ENCODE assay signal across 2 cellular contexts in the genomic region with DNA sequence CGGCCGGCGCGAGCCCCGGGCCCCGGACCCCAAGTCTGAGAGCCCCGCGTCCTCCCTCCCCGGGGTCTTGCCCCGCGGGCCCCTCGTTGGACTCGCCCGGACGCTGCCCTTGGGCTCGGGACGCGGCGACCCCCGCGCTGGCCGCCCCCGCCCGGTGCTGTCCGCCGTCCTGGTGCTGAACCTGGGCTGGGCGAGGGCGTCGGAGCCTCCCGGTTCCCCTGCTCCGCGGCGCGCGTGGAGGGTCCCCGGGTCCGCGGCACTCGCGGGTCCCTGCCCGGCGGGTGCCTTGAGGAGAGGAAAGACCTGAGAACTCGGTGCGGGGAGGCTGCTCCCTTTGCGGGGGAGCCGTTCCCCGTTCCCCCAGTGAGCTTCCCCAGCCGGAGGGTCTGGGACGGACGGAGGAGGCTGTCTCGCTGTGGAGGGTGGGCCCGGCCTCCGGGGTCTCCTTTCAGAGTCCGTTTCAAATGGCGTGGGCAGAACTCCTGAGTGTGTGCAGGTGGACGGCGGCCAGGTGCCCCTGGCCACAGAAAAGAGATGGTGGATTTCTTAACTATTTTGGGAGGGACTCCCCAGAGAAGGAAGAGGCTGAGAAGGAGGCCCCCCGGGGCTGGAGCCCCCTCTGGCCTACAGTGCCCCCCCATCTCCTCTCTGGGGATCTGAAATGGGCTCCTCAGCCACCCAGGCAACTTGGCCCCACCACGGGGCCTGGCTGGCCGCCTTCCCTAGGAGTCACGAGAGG.
TF ChIP-seq lines count a peak whose summit lies in the region.

No MANE protein-coding gene starts in this region.

TF ChIP-seq in HEK293, 187 proteins besides CTCF, POLR2A, EP300 and RAD21 (continued from another document):
- TF ChIP-seq, protein P1, sequence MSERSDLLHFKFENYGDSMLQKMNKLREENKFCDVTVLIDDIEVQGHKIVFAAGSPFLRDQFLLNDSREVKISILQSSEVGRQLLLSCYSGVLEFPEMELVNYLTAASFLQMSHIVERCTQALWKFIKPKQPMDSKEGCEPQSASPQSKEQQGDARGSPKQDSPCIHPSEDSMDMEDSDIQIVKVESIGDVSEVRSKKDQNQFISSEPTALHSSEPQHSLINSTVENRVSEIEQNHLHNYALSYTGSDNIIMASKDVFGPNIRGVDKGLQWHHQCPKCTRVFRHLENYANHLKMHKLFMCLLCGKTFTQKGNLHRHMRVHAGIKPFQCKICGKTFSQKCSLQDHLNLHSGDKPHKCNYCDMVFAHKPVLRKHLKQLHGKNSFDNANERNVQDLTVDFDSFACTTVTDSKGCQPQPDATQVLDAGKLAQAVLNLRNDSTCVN (tag by site-specific recombination; optimal IDR thresholded peaks at IDR 0.05): peak; percentile 24
- TF ChIP-seq, protein P2, sequence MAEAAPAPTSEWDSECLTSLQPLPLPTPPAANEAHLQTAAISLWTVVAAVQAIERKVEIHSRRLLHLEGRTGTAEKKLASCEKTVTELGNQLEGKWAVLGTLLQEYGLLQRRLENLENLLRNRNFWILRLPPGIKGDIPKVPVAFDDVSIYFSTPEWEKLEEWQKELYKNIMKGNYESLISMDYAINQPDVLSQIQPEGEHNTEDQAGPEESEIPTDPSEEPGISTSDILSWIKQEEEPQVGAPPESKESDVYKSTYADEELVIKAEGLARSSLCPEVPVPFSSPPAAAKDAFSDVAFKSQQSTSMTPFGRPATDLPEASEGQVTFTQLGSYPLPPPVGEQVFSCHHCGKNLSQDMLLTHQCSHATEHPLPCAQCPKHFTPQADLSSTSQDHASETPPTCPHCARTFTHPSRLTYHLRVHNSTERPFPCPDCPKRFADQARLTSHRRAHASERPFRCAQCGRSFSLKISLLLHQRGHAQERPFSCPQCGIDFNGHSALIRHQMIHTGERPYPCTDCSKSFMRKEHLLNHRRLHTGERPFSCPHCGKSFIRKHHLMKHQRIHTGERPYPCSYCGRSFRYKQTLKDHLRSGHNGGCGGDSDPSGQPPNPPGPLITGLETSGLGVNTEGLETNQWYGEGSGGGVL (tag by site-specific recombination; IDR thresholded peaks at IDR 0.05): no peak
- TF ChIP-seq GLIS2 (tag by site-specific recombination; IDR thresholded peaks at IDR 0.05): 0 out of 2 replicates have a peak, but pooled peaks have one; percentile 24

TF ChIP-seq in WTC11, 78 proteins besides CTCF, POLR2A, EP300 and RAD21 (continued from another document and continues in another):
- TF ChIP-seq, protein P3, sequence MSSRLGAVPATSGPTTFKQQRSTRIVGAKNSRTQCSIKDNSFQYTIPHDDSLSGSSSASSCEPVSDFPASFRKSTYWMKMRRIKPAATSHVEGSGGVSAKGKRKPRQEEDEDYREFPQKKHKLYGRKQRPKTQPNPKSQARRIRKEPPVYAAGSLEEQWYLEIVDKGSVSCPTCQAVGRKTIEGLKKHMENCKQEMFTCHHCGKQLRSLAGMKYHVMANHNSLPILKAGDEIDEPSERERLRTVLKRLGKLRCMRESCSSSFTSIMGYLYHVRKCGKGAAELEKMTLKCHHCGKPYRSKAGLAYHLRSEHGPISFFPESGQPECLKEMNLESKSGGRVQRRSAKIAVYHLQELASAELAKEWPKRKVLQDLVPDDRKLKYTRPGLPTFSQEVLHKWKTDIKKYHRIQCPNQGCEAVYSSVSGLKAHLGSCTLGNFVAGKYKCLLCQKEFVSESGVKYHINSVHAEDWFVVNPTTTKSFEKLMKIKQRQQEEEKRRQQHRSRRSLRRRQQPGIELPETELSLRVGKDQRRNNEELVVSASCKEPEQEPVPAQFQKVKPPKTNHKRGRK (CRISPR knock-in tag; IDR thresholded peaks at IDR 0.05; ENCODE audit: borderline replicate concordance): no peak
- TF ChIP-seq GABPB1 (CRISPR knock-in tag; IDR thresholded peaks at IDR 0.05) (no peak), ZNF671 (CRISPR knock-in tag; IDR thresholded peaks at IDR 0.05) (no peak), NR2C2 (CRISPR knock-in tag; IDR thresholded peaks at IDR 0.05) (0 out of 2 replicates have a peak, but pooled peaks have one; percentile 34), MYBL2 (CRISPR knock-in tag; IDR thresholded peaks at IDR 0.05) (no peak), ZNF317 (CRISPR knock-in tag; IDR thresholded peaks at IDR 0.05; ENCODE audit: borderline replicate concordance, low read depth) (peak; percentile 59; the same call in 1 of the 2 replicates), GRHL2 (CRISPR knock-in tag; IDR thresholded peaks at IDR 0.05; ENCODE audit: insufficient replicate concordance, severe bottlenecking) (no peak), OVOL2 (CRISPR knock-in tag; IDR thresholded peaks at IDR 0.05; ENCODE audit: borderline replicate concordance) (no peak), ATF1 (CRISPR knock-in tag; IDR thresholded peaks at IDR 0.05) (no peak), ZNF263 (CRISPR knock-in tag; IDR thresholded peaks at IDR 0.05; ENCODE audit: low read depth) (peak; percentile 39; the same call in 1 of the 2 replicates)
- TF ChIP-seq, protein P4, sequence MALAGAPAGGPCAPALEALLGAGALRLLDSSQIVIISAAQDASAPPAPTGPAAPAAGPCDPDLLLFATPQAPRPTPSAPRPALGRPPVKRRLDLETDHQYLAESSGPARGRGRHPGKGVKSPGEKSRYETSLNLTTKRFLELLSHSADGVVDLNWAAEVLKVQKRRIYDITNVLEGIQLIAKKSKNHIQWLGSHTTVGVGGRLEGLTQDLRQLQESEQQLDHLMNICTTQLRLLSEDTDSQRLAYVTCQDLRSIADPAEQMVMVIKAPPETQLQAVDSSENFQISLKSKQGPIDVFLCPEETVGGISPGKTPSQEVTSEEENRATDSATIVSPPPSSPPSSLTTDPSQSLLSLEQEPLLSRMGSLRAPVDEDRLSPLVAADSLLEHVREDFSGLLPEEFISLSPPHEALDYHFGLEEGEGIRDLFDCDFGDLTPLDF (CRISPR knock-in tag; IDR thresholded peaks at IDR 0.05): peak; percentile 76; the same call in 1 of the 2 replicates
- TF ChIP-seq, protein P5, sequence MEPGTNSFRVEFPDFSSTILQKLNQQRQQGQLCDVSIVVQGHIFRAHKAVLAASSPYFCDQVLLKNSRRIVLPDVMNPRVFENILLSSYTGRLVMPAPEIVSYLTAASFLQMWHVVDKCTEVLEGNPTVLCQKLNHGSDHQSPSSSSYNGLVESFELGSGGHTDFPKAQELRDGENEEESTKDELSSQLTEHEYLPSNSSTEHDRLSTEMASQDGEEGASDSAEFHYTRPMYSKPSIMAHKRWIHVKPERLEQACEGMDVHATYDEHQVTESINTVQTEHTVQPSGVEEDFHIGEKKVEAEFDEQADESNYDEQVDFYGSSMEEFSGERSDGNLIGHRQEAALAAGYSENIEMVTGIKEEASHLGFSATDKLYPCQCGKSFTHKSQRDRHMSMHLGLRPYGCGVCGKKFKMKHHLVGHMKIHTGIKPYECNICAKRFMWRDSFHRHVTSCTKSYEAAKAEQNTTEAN (CRISPR knock-in tag; IDR thresholded peaks at IDR 0.05): peak; percentile 84; the same call in 1 of the 2 replicates
- TF ChIP-seq, protein P6, sequence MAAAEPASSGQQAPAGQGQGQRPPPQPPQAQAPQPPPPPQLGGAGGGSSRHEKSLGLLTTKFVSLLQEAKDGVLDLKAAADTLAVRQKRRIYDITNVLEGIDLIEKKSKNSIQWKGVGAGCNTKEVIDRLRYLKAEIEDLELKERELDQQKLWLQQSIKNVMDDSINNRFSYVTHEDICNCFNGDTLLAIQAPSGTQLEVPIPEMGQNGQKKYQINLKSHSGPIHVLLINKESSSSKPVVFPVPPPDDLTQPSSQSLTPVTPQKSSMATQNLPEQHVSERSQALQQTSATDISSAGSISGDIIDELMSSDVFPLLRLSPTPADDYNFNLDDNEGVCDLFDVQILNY (CRISPR knock-in tag; IDR thresholded peaks at IDR 0.05): 0 out of 2 replicates have a peak, but pooled peaks have one; percentile 50
- TF ChIP-seq, protein P7, sequence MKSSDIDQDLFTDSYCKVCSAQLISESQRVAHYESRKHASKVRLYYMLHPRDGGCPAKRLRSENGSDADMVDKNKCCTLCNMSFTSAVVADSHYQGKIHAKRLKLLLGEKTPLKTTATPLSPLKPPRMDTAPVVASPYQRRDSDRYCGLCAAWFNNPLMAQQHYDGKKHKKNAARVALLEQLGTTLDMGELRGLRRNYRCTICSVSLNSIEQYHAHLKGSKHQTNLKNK (CRISPR knock-in tag; IDR thresholded peaks at IDR 0.05): no peak
- TF ChIP-seq, protein P8, sequence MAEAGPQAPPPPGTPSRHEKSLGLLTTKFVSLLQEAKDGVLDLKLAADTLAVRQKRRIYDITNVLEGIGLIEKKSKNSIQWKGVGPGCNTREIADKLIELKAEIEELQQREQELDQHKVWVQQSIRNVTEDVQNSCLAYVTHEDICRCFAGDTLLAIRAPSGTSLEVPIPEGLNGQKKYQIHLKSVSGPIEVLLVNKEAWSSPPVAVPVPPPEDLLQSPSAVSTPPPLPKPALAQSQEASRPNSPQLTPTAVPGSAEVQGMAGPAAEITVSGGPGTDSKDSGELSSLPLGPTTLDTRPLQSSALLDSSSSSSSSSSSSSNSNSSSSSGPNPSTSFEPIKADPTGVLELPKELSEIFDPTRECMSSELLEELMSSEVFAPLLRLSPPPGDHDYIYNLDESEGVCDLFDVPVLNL (CRISPR knock-in tag; IDR thresholded peaks at IDR 0.05; ENCODE audit: borderline replicate concordance, low read depth): peak; percentile 83
- TF ChIP-seq, protein P9, sequence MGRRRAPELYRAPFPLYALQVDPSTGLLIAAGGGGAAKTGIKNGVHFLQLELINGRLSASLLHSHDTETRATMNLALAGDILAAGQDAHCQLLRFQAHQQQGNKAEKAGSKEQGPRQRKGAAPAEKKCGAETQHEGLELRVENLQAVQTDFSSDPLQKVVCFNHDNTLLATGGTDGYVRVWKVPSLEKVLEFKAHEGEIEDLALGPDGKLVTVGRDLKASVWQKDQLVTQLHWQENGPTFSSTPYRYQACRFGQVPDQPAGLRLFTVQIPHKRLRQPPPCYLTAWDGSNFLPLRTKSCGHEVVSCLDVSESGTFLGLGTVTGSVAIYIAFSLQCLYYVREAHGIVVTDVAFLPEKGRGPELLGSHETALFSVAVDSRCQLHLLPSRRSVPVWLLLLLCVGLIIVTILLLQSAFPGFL (CRISPR knock-in tag; IDR thresholded peaks at IDR 0.05; ENCODE audit: borderline replicate concordance): 0 out of 2 replicates have a peak, but pooled peaks have one; percentile 25
- TF ChIP-seq, protein P10, sequence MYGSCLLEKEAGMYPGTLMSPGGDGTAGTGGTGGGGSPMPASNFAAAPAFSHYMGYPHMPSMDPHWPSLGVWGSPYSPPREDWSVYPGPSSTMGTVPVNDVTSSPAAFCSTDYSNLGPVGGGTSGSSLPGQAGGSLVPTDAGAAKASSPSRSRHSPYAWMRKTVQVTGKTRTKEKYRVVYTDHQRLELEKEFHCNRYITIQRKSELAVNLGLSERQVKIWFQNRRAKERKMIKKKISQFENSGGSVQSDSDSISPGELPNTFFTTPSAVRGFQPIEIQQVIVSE (CRISPR knock-in tag; IDR thresholded peaks at IDR 0.05; ENCODE audit: borderline replicate concordance): no peak
- TF ChIP-seq, protein P11, sequence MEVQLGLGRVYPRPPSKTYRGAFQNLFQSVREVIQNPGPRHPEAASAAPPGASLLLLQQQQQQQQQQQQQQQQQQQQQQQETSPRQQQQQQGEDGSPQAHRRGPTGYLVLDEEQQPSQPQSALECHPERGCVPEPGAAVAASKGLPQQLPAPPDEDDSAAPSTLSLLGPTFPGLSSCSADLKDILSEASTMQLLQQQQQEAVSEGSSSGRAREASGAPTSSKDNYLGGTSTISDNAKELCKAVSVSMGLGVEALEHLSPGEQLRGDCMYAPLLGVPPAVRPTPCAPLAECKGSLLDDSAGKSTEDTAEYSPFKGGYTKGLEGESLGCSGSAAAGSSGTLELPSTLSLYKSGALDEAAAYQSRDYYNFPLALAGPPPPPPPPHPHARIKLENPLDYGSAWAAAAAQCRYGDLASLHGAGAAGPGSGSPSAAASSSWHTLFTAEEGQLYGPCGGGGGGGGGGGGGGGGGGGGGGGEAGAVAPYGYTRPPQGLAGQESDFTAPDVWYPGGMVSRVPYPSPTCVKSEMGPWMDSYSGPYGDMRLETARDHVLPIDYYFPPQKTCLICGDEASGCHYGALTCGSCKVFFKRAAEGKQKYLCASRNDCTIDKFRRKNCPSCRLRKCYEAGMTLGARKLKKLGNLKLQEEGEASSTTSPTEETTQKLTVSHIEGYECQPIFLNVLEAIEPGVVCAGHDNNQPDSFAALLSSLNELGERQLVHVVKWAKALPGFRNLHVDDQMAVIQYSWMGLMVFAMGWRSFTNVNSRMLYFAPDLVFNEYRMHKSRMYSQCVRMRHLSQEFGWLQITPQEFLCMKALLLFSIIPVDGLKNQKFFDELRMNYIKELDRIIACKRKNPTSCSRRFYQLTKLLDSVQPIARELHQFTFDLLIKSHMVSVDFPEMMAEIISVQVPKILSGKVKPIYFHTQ (CRISPR knock-in tag; IDR thresholded peaks at IDR 0.05): no peak
- TF ChIP-seq, protein P12, sequence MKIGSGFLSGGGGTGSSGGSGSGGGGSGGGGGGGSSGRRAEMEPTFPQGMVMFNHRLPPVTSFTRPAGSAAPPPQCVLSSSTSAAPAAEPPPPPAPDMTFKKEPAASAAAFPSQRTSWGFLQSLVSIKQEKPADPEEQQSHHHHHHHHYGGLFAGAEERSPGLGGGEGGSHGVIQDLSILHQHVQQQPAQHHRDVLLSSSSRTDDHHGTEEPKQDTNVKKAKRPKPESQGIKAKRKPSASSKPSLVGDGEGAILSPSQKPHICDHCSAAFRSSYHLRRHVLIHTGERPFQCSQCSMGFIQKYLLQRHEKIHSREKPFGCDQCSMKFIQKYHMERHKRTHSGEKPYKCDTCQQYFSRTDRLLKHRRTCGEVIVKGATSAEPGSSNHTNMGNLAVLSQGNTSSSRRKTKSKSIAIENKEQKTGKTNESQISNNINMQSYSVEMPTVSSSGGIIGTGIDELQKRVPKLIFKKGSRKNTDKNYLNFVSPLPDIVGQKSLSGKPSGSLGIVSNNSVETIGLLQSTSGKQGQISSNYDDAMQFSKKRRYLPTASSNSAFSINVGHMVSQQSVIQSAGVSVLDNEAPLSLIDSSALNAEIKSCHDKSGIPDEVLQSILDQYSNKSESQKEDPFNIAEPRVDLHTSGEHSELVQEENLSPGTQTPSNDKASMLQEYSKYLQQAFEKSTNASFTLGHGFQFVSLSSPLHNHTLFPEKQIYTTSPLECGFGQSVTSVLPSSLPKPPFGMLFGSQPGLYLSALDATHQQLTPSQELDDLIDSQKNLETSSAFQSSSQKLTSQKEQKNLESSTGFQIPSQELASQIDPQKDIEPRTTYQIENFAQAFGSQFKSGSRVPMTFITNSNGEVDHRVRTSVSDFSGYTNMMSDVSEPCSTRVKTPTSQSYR (CRISPR knock-in tag; IDR thresholded peaks at IDR 0.05): no peak
- TF ChIP-seq, protein P13, sequence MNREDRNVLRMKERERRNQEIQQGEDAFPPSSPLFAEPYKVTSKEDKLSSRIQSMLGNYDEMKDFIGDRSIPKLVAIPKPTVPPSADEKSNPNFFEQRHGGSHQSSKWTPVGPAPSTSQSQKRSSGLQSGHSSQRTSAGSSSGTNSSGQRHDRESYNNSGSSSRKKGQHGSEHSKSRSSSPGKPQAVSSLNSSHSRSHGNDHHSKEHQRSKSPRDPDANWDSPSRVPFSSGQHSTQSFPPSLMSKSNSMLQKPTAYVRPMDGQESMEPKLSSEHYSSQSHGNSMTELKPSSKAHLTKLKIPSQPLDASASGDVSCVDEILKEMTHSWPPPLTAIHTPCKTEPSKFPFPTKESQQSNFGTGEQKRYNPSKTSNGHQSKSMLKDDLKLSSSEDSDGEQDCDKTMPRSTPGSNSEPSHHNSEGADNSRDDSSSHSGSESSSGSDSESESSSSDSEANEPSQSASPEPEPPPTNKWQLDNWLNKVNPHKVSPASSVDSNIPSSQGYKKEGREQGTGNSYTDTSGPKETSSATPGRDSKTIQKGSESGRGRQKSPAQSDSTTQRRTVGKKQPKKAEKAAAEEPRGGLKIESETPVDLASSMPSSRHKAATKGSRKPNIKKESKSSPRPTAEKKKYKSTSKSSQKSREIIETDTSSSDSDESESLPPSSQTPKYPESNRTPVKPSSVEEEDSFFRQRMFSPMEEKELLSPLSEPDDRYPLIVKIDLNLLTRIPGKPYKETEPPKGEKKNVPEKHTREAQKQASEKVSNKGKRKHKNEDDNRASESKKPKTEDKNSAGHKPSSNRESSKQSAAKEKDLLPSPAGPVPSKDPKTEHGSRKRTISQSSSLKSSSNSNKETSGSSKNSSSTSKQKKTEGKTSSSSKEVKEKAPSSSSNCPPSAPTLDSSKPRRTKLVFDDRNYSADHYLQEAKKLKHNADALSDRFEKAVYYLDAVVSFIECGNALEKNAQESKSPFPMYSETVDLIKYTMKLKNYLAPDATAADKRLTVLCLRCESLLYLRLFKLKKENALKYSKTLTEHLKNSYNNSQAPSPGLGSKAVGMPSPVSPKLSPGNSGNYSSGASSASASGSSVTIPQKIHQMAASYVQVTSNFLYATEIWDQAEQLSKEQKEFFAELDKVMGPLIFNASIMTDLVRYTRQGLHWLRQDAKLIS (CRISPR knock-in tag; IDR thresholded peaks at IDR 0.05; ENCODE audit: borderline replicate concordance): no peak
